13 cellular contexts compared by ENCODE assay signal in genomic region chr3:149494759-149495580, GRCh38. TPM values are rescaled to one million over a fixed set of nuclear protein-coding genes. Genes with fewer than 3 reads are reported as not detected.
DNase-seq lines count a peak whose midpoint lies in the region; ATAC-seq and TF ChIP-seq lines count a peak whose summit lies in the region.
"Had no signal": no experiment of that assay in that cellular context is flagged by ENCODE, and none has a peak within 500 bp of the region (broad histone marks: within the 10 kb centered on the region; RNA-seq: fewer than 3 reads in every experiment).

No MANE protein-coding gene starts in this region.

- H3K4me3 ChIP-seq in fibroblast of mammary gland (ENCODE audit: control insufficient read depth, low read depth, low read length), result no peak overlapping the region
- H3K4me3 ChIP-seq: uterus had no signal

- no peak for TF ChIP-seq CTCF in fibroblast of mammary gland (conservative IDR thresholded peaks at IDR 0.05; ENCODE audit: control insufficient read depth, insufficient read depth, low read depth, low read length)

- intact Hi-C loops in left cardiac atrium (cut with DNase I) (loop anchor here (5.0 to 10.0 kb wide), 2 partner anchors 277 to 280 kb away; no protein-coding TSS in a partner anchor), Right ventricle myocardium inferior (cut with DNase I) (loop anchor here (5.0 kb wide), 1 partner anchor 277 kb away; no protein-coding TSS in a partner anchor)

- peak; percentile 32 to 73 for ATAC-seq in left cardiac atrium
- no peak for ATAC-seq in Right ventricle myocardium inferior

- DNase-seq in left cardiac atrium (no peak), Right ventricle myocardium inferior (ENCODE audit: missing footprints) (no peak), RPMI7951 (ENCODE audit: low read depth) (peak; percentile 80), fibroblast of mammary gland (ENCODE audit: low read depth) (peak; percentile 82), stromal cell of bone marrow (ENCODE audit: low read depth) (peak; percentile 23), NCI-H526 (lab: John Stamatoyannopoulos, UW) (no peak), germinal center (ENCODE audit: low spot score) (no peak), GF-D8 (lab: John Stamatoyannopoulos, UW) (no peak)
- DNase-seq: activated gamma-delta T cell; central memory CD4-positive, alpha-beta T cell; occipital lobe; T-helper 9 cell had no signal

RNA-seq across cellular contexts. Expression of gene TM4SF4, which starts 20.5 kb away (rescaled TPM):
- under 1 TPM in 1 of 2 donors, not detected in 1; 0.59 TPM for total RNA-seq in left cardiac atrium
- total RNA-seq in Right ventricle myocardium inferior, result not detected
- total RNA-seq in RPMI7951 (2014; rRNA removed; shearing (Covaris generic)), result not detected in 2 replicates
- total RNA-seq: occipital lobe had no signal

Comparison
In these comparisons a context has a peak if more than half of its experiments do, and no peak if none do; other contexts are left out.
1. DNase-seq: peak in RPMI7951 (single experiment), fibroblast of mammary gland (single experiment) and stromal cell of bone marrow (single experiment); none in left cardiac atrium (single experiment), Right ventricle myocardium inferior (single experiment), NCI-H526 (0 of 2), germinal center (single experiment) and GF-D8 (single experiment).